In genomic region chr12:112932485-112933151, GRCh38 we compare ENCODE assay signal across 1 cellular context.
TF ChIP-seq lines count a peak whose summit lies in the region.

No MANE protein-coding gene starts in this region.

TF ChIP-seq in IMR-90, 13 proteins besides CTCF, POLR2A, EP300 and RAD21:
- TF ChIP-seq USF2 (IDR thresholded peaks at IDR 0.05; ENCODE audit: low read depth, low read length): no peak
- TF ChIP-seq RFX5 (IDR thresholded peaks at IDR 0.05; ENCODE audit: low read depth, low read length): no peak
- TF ChIP-seq CEBPB (IDR thresholded peaks at IDR 0.05; ENCODE audit: low read depth, low read length): peak; percentile 62
- TF ChIP-seq BHLHE40 (IDR thresholded peaks at IDR 0.05; ENCODE audit: low read depth, low read length): no peak
- TF ChIP-seq MAFK (IDR thresholded peaks at IDR 0.05; ENCODE audit: low read depth, low read length): no peak
